7 cellular contexts compared by ENCODE assay signal in genomic region chr22:46267431-46268279, GRCh38. TPM values are rescaled to one million over a fixed set of nuclear protein-coding genes. Genes with fewer than 3 reads are reported as not detected.
DNase-seq lines count a peak whose midpoint lies in the region; ATAC-seq and TF ChIP-seq lines count a peak whose summit lies in the region.

TTC38 (plus strand) TSS chr22:46268008; CDS start chr22:46268040, 32 bp downstream.

- WGBS in lower leg skin, 2 donors, result 1% methylated on average over 38 to 44 of the region's 74 CpGs

- peak within 1 kb of the TSS; percentile 77 for H3K4me3 Mint-ChIP-seq in activated CD8-positive, alpha-beta T cell treated with anti-CD3 and anti-CD28 coated beads for 36 hours

- DNase-seq in GM12865 (ENCODE audit: low read depth), result peak; percentile 79
- DNase-seq in NCI-H748 (lab: John Stamatoyannopoulos, UW; ENCODE audit: unreplicated experiment), result peak; percentile 72
- DNase-seq in activated CD8-positive, alpha-beta T cell treated with anti-CD3 and anti-CD28 coated beads for 36 hours, result peak; percentile 48
- DNase-seq in effector CD4-positive, alpha-beta T cell, result peak; percentile 27
- DNase-seq in lower leg skin (ENCODE audit: low spot score in 2 of 2), result peak; percentile 85 to 97
- DNase-seq in stimulated activated CD4-positive, alpha-beta T cell treated with anti-CD3 and anti-CD28 coated beads, TNF-alpha, amount 100 ng/mL, for 4 hours (ENCODE audit: low read depth in 3 of 3), result peak in 2 of 3 experiments; percentile 16 to 25

- TF ChIP-seq CTCF in GM12865 (IDR thresholded peaks at IDR 0.05; ENCODE audit: insufficient read depth, low read depth, low read length, missing control alignments), result no peak
- no peak for TF ChIP-seq CTCF in activated CD8-positive, alpha-beta T cell treated with anti-CD3 and anti-CD28 coated beads for 36 hours (IDR thresholded peaks at IDR 0.05)
- TF ChIP-seq CTCF in lower leg skin (IDR thresholded peaks at IDR 0.05), result no peak

- POLR2A ChIA-PET in activated CD8-positive, alpha-beta T cell treated with anti-CD3 and anti-CD28 coated beads for 36 hours (lab: Charles Lee), result interaction anchor here (0.7 to 1.8 kb wide), 4 partner anchors 10 to 69 kb away, joined by 3 to 7 read pairs (median 4); partner anchors contain the start of gene CDPF1

- intact Hi-C loops in activated CD8-positive, alpha-beta T cell treated with anti-CD3 and anti-CD28 coated beads for 36 hours (cut with micrococcal nuclease), result no loop called here
- intact Hi-C loops in lower leg skin (cut with DNase I; ENCODE audit: low total_unique reads), result no loop called here

- peaks cover 27% of the 10 kb centered on the region for H3K27me3 Mint-ChIP-seq in activated CD8-positive, alpha-beta T cell treated with anti-CD3 and anti-CD28 coated beads for 36 hours

- CTCF ChIA-PET in activated CD8-positive, alpha-beta T cell treated with anti-CD3 and anti-CD28 coated beads for 36 hours (lab: Charles Lee), result interaction anchor here (1.4 to 2.1 kb wide), 2 partner anchors 9 to 19 kb away, joined by 3 to 6 read pairs; no protein-coding TSS in a partner anchor

- no peaks in the 10 kb centered on the region for H3K9me3 Mint-ChIP-seq in activated CD8-positive, alpha-beta T cell treated with anti-CD3 and anti-CD28 coated beads for 36 hours

- peak within 1 kb of the TSS; percentile 27 for H3K27ac Mint-ChIP-seq in activated CD8-positive, alpha-beta T cell treated with anti-CD3 and anti-CD28 coated beads for 36 hours

- H3K4me3 ChIP-seq in GM12865 (ENCODE audit: low read depth, low read length), result peak within 1 kb of the TSS; percentile 90
- peak within 1 kb of the TSS; percentile 75 for H3K4me3 ChIP-seq in lower leg skin (ENCODE audit: low read depth, poor library complexity, severe bottlenecking)

- peak; percentile 86 for ATAC-seq in HG02759 (IDR thresholded peaks at IDR 0.05; ENCODE audit: unreplicated experiment)
- ATAC-seq in activated CD8-positive, alpha-beta T cell treated with anti-CD3 and anti-CD28 coated beads for 36 hours, result peak; percentile 88

- H3K4me1 Mint-ChIP-seq in activated CD8-positive, alpha-beta T cell treated with anti-CD3 and anti-CD28 coated beads for 36 hours (ENCODE audit: low read depth), result peaks cover 11% of the 10 kb centered on the region

- H3K36me3 Mint-ChIP-seq in activated CD8-positive, alpha-beta T cell treated with anti-CD3 and anti-CD28 coated beads for 36 hours (ENCODE audit: low read depth), result no peaks in the 10 kb centered on the region

- no peak for TF ChIP-seq POLR2A in lower leg skin (IDR thresholded peaks at IDR 0.05)

RNA-seq across cellular contexts. Expression of gene TTC38, which starts in this region (rescaled TPM):
- total RNA-seq in activated CD8-positive, alpha-beta T cell treated with anti-CD3 and anti-CD28 coated beads for 36 hours, result 10 to 100 TPM in 1 of 2 experiments, 1 to 10 TPM in 1; 9.0 to 11.9 TPM
- total RNA-seq in lower leg skin, result 10 to 100 TPM; 19.1 to 44.7 (median 22.0) TPM

Comparison
In these comparisons a context has a peak if more than half of its experiments do, and no peak if none do; other contexts are left out.
1. Peak in every context shown above with its lines: DNase-seq, ATAC-seq and H3K4me3 ChIP-seq.
2. DNase-seq: peak in every context shown above with its lines; median percentile 91 in lower leg skin; 79 in GM12865; 72 in NCI-H748; 48 in activated CD8-positive, alpha-beta T cell treated with anti-CD3 and anti-CD28 coated beads for 36 hours; 27 in effector CD4-positive, alpha-beta T cell; 20 in stimulated activated CD4-positive, alpha-beta T cell treated with anti-CD3 and anti-CD28 coated beads, TNF-alpha, amount 100 ng/mL, for 4 hours.